19 cellular contexts compared by ENCODE assay signal in genomic region chr13:84497613-84498012, GRCh38.
A peak's percentile ranks its signal among the peaks of the same experiment; 100 is the strongest.
DNase-seq lines count a peak whose midpoint lies in the region; TF ChIP-seq lines count a peak whose summit lies in the region.
"Had no signal": no experiment of that assay in that cellular context is flagged by ENCODE, and none has a peak within 500 bp of the region (broad histone marks: within the 10 kb centered on the region; RNA-seq: fewer than 3 reads in every experiment).

No MANE protein-coding gene starts in this region.

- BruUV-seq in PC-9 (replicated peaks; lab: Mats Ljungman, UMichigan) = no TSS peak

- H3K79me2 ChIP-seq in PC-9 (ENCODE audit: low read depth) = no peaks in the 10 kb centered on the region

- POLR2A ChIA-PET in PC-9 (lab: Charles Lee; ENCODE audit: unreplicated experiment) = no interaction called here

- intact Hi-C loops in PC-9 (cut with micrococcal nuclease; ENCODE audit: unreplicated experiment) = no loop called here

- H3F3A ChIP-seq in PC-9 (ENCODE audit: insufficient read depth, low read depth) = no peaks in the 10 kb centered on the region

- H3K27me3 ChIP-seq in PC-9 (ENCODE audit: insufficient read depth, low read depth) = no peaks in the 10 kb centered on the region
- H3K27me3 ChIP-seq: BLaER1 treated with 17β-estradiol and CSF1 and Interleukin-3, amounts not matched to agents 10 nM and 100 nM had no signal

- peak overlapping the region; percentile 33; the same call in 1 of the 2 replicates for H2AFZ ChIP-seq in PC-9

- no peak for TF ChIP-seq CTCF in PC-9 (conservative IDR thresholded peaks at IDR 0.05)

- no peaks in the 10 kb centered on the region for H3K9me2 ChIP-seq in PC-9 (ENCODE audit: insufficient read depth)

- no peaks in the 10 kb centered on the region for H3K4me1 ChIP-seq in PC-9 (replicated peaks; ENCODE audit: insufficient read depth)
- H3K4me1 ChIP-seq: A549; BLaER1 treated with 17β-estradiol and CSF1 and Interleukin-3, amounts not matched to agents 10 nM and 100 nM; Caco-2 had no signal

- H3K9me3 ChIP-seq in PC-9 (ENCODE audit: insufficient read depth, low read depth) = no peaks in the 10 kb centered on the region
- H3K9me3 ChIP-seq: A549, Caco-2 had no signal

- H3K36me3 ChIP-seq in PC-9 (ENCODE audit: low read depth) = no peaks in the 10 kb centered on the region
- H3K36me3 ChIP-seq: BLaER1 treated with 17β-estradiol and CSF1 and Interleukin-3, amounts not matched to agents 10 nM and 100 nM had no signal

- H4K20me1 ChIP-seq in PC-9 (ENCODE audit: insufficient read depth) = no peaks in the 10 kb centered on the region
- H4K20me1 ChIP-seq: BLaER1 treated with 17β-estradiol and CSF1 and Interleukin-3, amounts not matched to agents 10 nM and 100 nM had no signal

- CTCF ChIA-PET in PC-9 (lab: Charles Lee) = no interaction called here

- no peak overlapping the region for H3K27ac ChIP-seq in PC-9
- H3K27ac ChIP-seq: A549; BLaER1 treated with 17β-estradiol and CSF1 and Interleukin-3, amounts not matched to agents 10 nM and 100 nM; C4-2B had no signal

- no peak overlapping the region for H3K4me2 ChIP-seq in PC-9
- H3K4me2 ChIP-seq: A549; BLaER1 treated with 17β-estradiol and CSF1 and Interleukin-3, amounts not matched to agents 10 nM and 100 nM had no signal

- peak; percentile 43 for DNase-seq in NCI-H82 (lab: John Stamatoyannopoulos, UW)
- no peak for DNase-seq in NCI-H82 treated with DMSO at 0.1 percent for 48 hours (lab: John Stamatoyannopoulos, UW; ENCODE audit: unreplicated experiment)
- peak; percentile 2 for DNase-seq in ELR (ENCODE audit: low read depth)
- no peak for DNase-seq in PC-9
- no peak for DNase-seq in A172 (ENCODE audit: low spot score)
- DNase-seq in activated CD4-positive, alpha-beta T cell treated with anti-CD3 and anti-CD28 coated beads for 4 hours = no peak
- no peak for DNase-seq in T-helper 9 cell
- DNase-seq: 8988T; AML-193; Caco-2; Calu3; CD4-positive, alpha-beta T cell; CD8-positive, alpha-beta T cell; DMS79 treated with DMSO at 0.1 percent for 48 hours; EL; GF-D8 had no signal

- no peak overlapping the region for H3K4me3 ChIP-seq in PC-9
- H3K4me3 ChIP-seq: A549; BLaER1 treated with 17β-estradiol and CSF1 and Interleukin-3, amounts not matched to agents 10 nM and 100 nM had no signal

Comparison
In these comparisons a context has a peak if more than half of its experiments do, and no peak if none do; other contexts are left out.
1. DNase-seq: peak in NCI-H82 (single experiment) and ELR (single experiment); none in NCI-H82 treated with DMSO at 0.1 percent for 48 hours (single experiment), PC-9 (0 of 2), A172 (single experiment), activated CD4-positive, alpha-beta T cell treated with anti-CD3 and anti-CD28 coated beads for 4 hours (0 of 2) and T-helper 9 cell (single experiment).